8 cellular contexts compared by ENCODE assay signal in the genomic region with DNA sequence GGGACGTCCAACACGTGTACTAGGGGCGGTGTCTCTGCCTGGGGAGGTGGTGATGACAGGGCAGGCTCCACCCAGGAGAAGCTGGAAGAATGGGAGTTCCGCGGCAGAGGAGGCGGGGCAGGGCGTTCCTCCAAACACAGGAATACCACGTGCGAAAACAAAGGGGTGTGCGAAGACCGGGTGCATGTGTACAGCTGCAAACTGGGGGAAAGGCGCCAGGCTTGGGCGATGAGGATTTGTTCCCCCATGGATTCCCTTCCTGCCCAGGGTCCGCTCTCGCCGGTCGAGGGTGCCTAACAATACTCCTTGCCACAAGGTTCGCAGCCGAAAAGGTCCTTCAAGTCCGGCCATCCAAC. TPM values are rescaled to one million over a fixed set of nuclear protein-coding genes. Genes with fewer than 3 reads are reported as not detected.
A peak's percentile ranks its signal among the peaks of the same experiment; 100 is the strongest.
DNase-seq lines count a peak whose midpoint lies in the region; ATAC-seq, FAIRE-seq and TF ChIP-seq lines count a peak whose summit lies in the region.

No MANE protein-coding gene starts in this region.

- no peaks in the 10 kb centered on the region for H3K36me3 ChIP-seq in colonic mucosa

- H3K4me3 ChIP-seq in GM12864 (ENCODE audit: low read depth, low read length) (peak overlapping the region; percentile 91), colonic mucosa (peak overlapping the region; percentile 82)

- H3K27me3 ChIP-seq in colonic mucosa = no peaks in the 10 kb centered on the region

- ATAC-seq in HG03025 (IDR thresholded peaks at IDR 0.05; ENCODE audit: low FRiP score, unreplicated experiment) (peak; percentile 10), left lobe of liver (peak; percentile 83)

- intact Hi-C loops in colonic mucosa (cut with DNase I) = no loop called here

- no peak for DNase-seq in GM12864 (ENCODE audit: low read depth)
- peak; percentile 83 for DNase-seq in NCI-H2171 (lab: John Stamatoyannopoulos, UW)
- DNase-seq in colonic mucosa = peak; percentile 94
- peak; percentile 89 for DNase-seq in left lobe of liver (ENCODE audit: low spot score)
- DNase-seq in stimulated activated CD4-positive, alpha-beta T cell treated with anti-CD3 and anti-CD28 coated beads, Interleukin-2, amount 100 ng/mL, for 24 hours = peak; percentile 62 to 73
- no peak for DNase-seq in D721Med (ENCODE audit: insufficient read length, low spot score)

- TF ChIP-seq CTCF in GM12864 (IDR thresholded peaks at IDR 0.05; ENCODE audit: low read depth, low read length, missing control alignments) = no peak
- TF ChIP-seq CTCF in VCaP (conservative IDR thresholded peaks at IDR 0.05) = no peak
- no peak for TF ChIP-seq CTCF in colonic mucosa (IDR thresholded peaks at IDR 0.05)
- no peak for TF ChIP-seq CTCF in D721Med (IDR thresholded peaks at IDR 0.05; ENCODE audit: insufficient read depth, missing control alignments)

- peak overlapping the region in 1 of 2 donors; percentile 86 for H3K9ac ChIP-seq in colonic mucosa (ENCODE audit: low read depth in 2 of 2, low read length in 2 of 2)

- H3K27ac ChIP-seq in VCaP (peak overlapping the region; percentile 81), colonic mucosa (peak overlapping the region; percentile 16)

- no peak for FAIRE-seq in D721Med (lab: Jason Lieb, UNC)

- H3K9me3 ChIP-seq in colonic mucosa = no peaks in the 10 kb centered on the region

- H3K4me1 ChIP-seq in colonic mucosa = peaks cover 3% of the 10 kb centered on the region

RNA-seq across cellular contexts. Expression of gene ZSCAN2, which starts 0.5 kb away (rescaled TPM):
- total RNA-seq in colonic mucosa (1 to 10 TPM; 6.3 to 6.4 TPM), left lobe of liver (8.9 TPM)

RNA-seq across cellular contexts. Expression of gene WDR73, which starts 53.8 kb away (rescaled TPM):
- 10 to 100 TPM; 15.3 to 24.3 TPM for total RNA-seq in colonic mucosa
- total RNA-seq in left lobe of liver = 9.5 TPM

RNA-seq across cellular contexts. Expression of gene NMB, which starts 57.7 kb away (rescaled TPM):
- total RNA-seq in colonic mucosa (1 to 10 TPM; 2.8 to 4.4 TPM), left lobe of liver (0.58 TPM)

Comparison
In these comparisons a context has a peak if more than half of its experiments do, and no peak if none do; other contexts are left out.
1. DNase-seq: peak in NCI-H2171 (single experiment), colonic mucosa (single experiment), left lobe of liver (single experiment) and stimulated activated CD4-positive, alpha-beta T cell treated with anti-CD3 and anti-CD28 coated beads, Interleukin-2, amount 100 ng/mL, for 24 hours (2 of 2); none in GM12864 (single experiment) and D721Med (single experiment).